16 cellular contexts compared by ENCODE assay signal in genomic region chr9:111730937-111731567, GRCh38.
DNase-seq lines count a peak whose midpoint lies in the region; ATAC-seq and TF ChIP-seq lines count a peak whose summit lies in the region.
"Had no signal": no experiment of that assay in that cellular context is flagged by ENCODE, and none has a peak within 500 bp of the region (broad histone marks: within the 10 kb centered on the region; RNA-seq: fewer than 3 reads in every experiment).

No MANE protein-coding gene starts in this region.

- in situ Hi-C loops in GM13976 (cut with MboI; ENCODE audit: low sequenced_read_pairs, unreplicated experiment): no loop called here

- H4K12ac ChIP-seq in trophoblast cell (ENCODE audit: low read depth, low read length): no peak overlapping the region

- H3K4me1 Mint-ChIP-seq in natural killer cell: no peaks in the 10 kb centered on the region
- H3K4me1 Mint-ChIP-seq: CD4-positive, alpha-beta memory T cell; endodermal cell had no signal

- no peak overlapping the region for H3K4me3 Mint-ChIP-seq in natural killer cell
- H3K4me3 Mint-ChIP-seq: activated CD8-positive, alpha-beta T cell treated with anti-CD3 and anti-CD28 coated beads, Interleukin-2, amount 10 ng/mL, durations not matched to agents 7 days and 5 days; CD4-positive, alpha-beta memory T cell; endodermal cell had no signal

- H3K36me3 Mint-ChIP-seq in natural killer cell: peaks cover 3% of the 10 kb centered on the region

- H3K27me3 ChIP-seq in HCT116 (ENCODE audit: insufficient read depth, low read length) (no peaks in the 10 kb centered on the region), trophoblast cell (ENCODE audit: insufficient read depth, low read length) (no peaks in the 10 kb centered on the region)

- no peaks in the 10 kb centered on the region for H3K79me1 ChIP-seq in trophoblast cell (ENCODE audit: low read length)

- no peak for TF ChIP-seq CTCF in HCT116 (IDR thresholded peaks at IDR 0.05 in 2 of 3, conservative IDR thresholded peaks at IDR 0.05 in 1 of 3; ENCODE audit: borderline replicate concordance in 1 of 3, insufficient read depth in 1 of 3, low read depth in 2 of 3, low read length in 2 of 3)
- TF ChIP-seq CTCF in epithelial cell of esophagus (IDR thresholded peaks at IDR 0.05; ENCODE audit: insufficient read depth, low read depth, low read length, missing control alignments): no peak
- TF ChIP-seq CTCF in GM13976 (IDR thresholded peaks at IDR 0.05; ENCODE audit: borderline replicate concordance, control extremely low read depth, extremely low read depth, insufficient read depth, missing control alignments): no peak
- no peak for TF ChIP-seq CTCF in natural killer cell (IDR thresholded peaks at IDR 0.05)

- H2AK5ac ChIP-seq in trophoblast cell (ENCODE audit: low read length): no peak overlapping the region

- H3K4me3 ChIP-seq in HCT116 (replicated peaks in 1 of 2; ENCODE audit: low read depth in 1 of 2, low read length in 2 of 2): no peak overlapping the region
- no peak overlapping the region for H3K4me3 ChIP-seq in epithelial cell of esophagus (ENCODE audit: low read length)
- H3K4me3 ChIP-seq in trophoblast cell (ENCODE audit: low read depth, low read length): no peak overlapping the region

- H3K27me3 Mint-ChIP-seq in natural killer cell (ENCODE audit: low read depth in 2 of 2): no peaks in the 10 kb centered on the region
- H3K27me3 Mint-ChIP-seq: CD4-positive, alpha-beta memory T cell had no signal

- H3K4me1 ChIP-seq in HCT116 (ENCODE audit: control insufficient read depth in 1 of 2, insufficient read depth in 2 of 2, low read length in 2 of 2): peaks cover 41 to 54% of the 10 kb centered on the region in 2 experiments
- no peaks in the 10 kb centered on the region for H3K4me1 ChIP-seq in trophoblast cell (ENCODE audit: control insufficient read depth in 1 of 2, insufficient read depth in 2 of 2, low read length in 2 of 2)

- WGBS in trophoblast cell (ENCODE audit: extremely low coverage, insufficient coverage, insufficient read length): no CpG with 5 or more reads among the region's 3 CpGs

- no peak overlapping the region for H3K23ac ChIP-seq in trophoblast cell (ENCODE audit: low read length)

- no peak overlapping the region for H3K18ac ChIP-seq in trophoblast cell (ENCODE audit: low read length)

- H2BK5ac ChIP-seq in trophoblast cell (ENCODE audit: low read depth, low read length, poor library complexity): no peak overlapping the region

- POLR2A ChIA-PET in HCT116 (lab: Charles Lee): interaction anchor here (1.4 kb wide), 1 partner anchor 12 kb away, joined by 3 read pairs; no protein-coding TSS in a partner anchor

- no peak overlapping the region for H2BK120ac ChIP-seq in trophoblast cell (ENCODE audit: insufficient read depth, low read length, poor library complexity)

- no peak overlapping the region for H4K91ac ChIP-seq in trophoblast cell (ENCODE audit: low read depth, low read length)

- H2AFZ ChIP-seq in HCT116 (ENCODE audit: low read depth, low read length, poor library complexity, severe bottlenecking) (no peak overlapping the region), trophoblast cell (ENCODE audit: insufficient read depth, low read length, poor library complexity) (no peak overlapping the region)

- peak overlapping the region; percentile 43; the same call in 1 of the 2 replicates for H3K27ac ChIP-seq in HCT116 (ENCODE audit: low read depth, low read length)
- H3K27ac ChIP-seq in trophoblast cell (ENCODE audit: low read depth, low read length): no peak overlapping the region

- CTCF ChIA-PET in HCT116 (lab: Charles Lee): no interaction called here

- ATAC-seq in HCT116 (peak; percentile 41), natural killer cell (no peak)
- ATAC-seq: activated CD8-positive, alpha-beta T cell treated with anti-CD3 and anti-CD28 coated beads, Interleukin-2, amount 10 ng/mL, durations not matched to agents 7 days and 5 days; Right ventricle myocardium inferior had no signal

- BruUV-seq in HCT116 (replicated peaks; lab: Mats Ljungman, UMichigan): no TSS peak

- H3K4me2 ChIP-seq in HCT116 (ENCODE audit: low read length) (peak overlapping the region; percentile 37; the same call in 1 of the 2 replicates), trophoblast cell (ENCODE audit: low read length) (no peak overlapping the region)

- no peaks in the 10 kb centered on the region for H4K20me1 ChIP-seq in HCT116 (ENCODE audit: insufficient read depth)

- H3K14ac ChIP-seq in trophoblast cell (ENCODE audit: low read length): no peak overlapping the region

- H3K4ac ChIP-seq in trophoblast cell (ENCODE audit: low read depth, low read length): no peak overlapping the region

- DNase-seq in HCT116 (ENCODE audit: low read depth, low spot score) (no peak), NCI-H226 (peak; percentile 94), epithelial cell of esophagus (ENCODE audit: low read depth) (peak; percentile 72), trophoblast cell (peak; percentile 3 to 60), T-helper 1 cell (no peak), GM13976 (ENCODE audit: low spot score) (no peak), activated gamma-delta T cell (lab: John Stamatoyannopoulos, UW) (no peak), natural killer cell (no peak)
- DNase-seq: activated CD8-positive, alpha-beta T cell treated with anti-CD3 and anti-CD28 coated beads, Interleukin-2, amount 10 ng/mL, durations not matched to agents 7 days and 5 days; activated gamma-delta T cell treated with Interleukin-2 at 50 U/mL for 16 hours; caudate nucleus; CD4-positive, alpha-beta memory T cell; endodermal cell; H7; NCI-H510A had no signal

- no peak overlapping the region for H2BK12ac ChIP-seq in trophoblast cell (ENCODE audit: low read length)

- H3K9ac ChIP-seq in HCT116 (ENCODE audit: low read length): no peak overlapping the region
- H3K9ac ChIP-seq in trophoblast cell (ENCODE audit: low read length): no peak overlapping the region

- H4K8ac ChIP-seq in trophoblast cell (ENCODE audit: low read depth, low read length): no peak overlapping the region

- H3K9me3 ChIP-seq in HCT116 (ENCODE audit: control insufficient read depth in 1 of 2, insufficient read depth in 1 of 2, low read depth in 1 of 2, low read length in 2 of 2) (peaks cover 0 to 6% of the 10 kb centered on the region in 2 experiments; a peak in 2 of 4 replicates), trophoblast cell (ENCODE audit: insufficient read depth, low read depth, low read length) (no peaks in the 10 kb centered on the region)

- no peaks in the 10 kb centered on the region for H3K79me2 ChIP-seq in HCT116 (ENCODE audit: insufficient read depth, low read length)
- no peaks in the 10 kb centered on the region for H3K79me2 ChIP-seq in trophoblast cell (ENCODE audit: control insufficient read depth, insufficient read depth, low read length, poor library complexity)

- intact Hi-C loops in HCT116 (cut with micrococcal nuclease) (no loop called here), natural killer cell (cut with micrococcal nuclease) (no loop called here)

- no peak for TF ChIP-seq RAD21 in HCT116 (IDR thresholded peaks at IDR 0.05; ENCODE audit: low read depth)

- no peak for TF ChIP-seq POLR2A in HCT116 (IDR thresholded peaks at IDR 0.05; ENCODE audit: borderline replicate concordance, extremely low read depth, insufficient read depth, insufficient read length)

- peaks cover 0 to 2% of the 10 kb centered on the region in 2 donors for H3K9me3 Mint-ChIP-seq in natural killer cell

- H3K27ac Mint-ChIP-seq in natural killer cell: no peak overlapping the region
- H3K27ac Mint-ChIP-seq: activated CD8-positive, alpha-beta T cell treated with anti-CD3 and anti-CD28 coated beads, Interleukin-2, amount 10 ng/mL, durations not matched to agents 7 days and 5 days; CD4-positive, alpha-beta memory T cell; endodermal cell had no signal

- H3K36me3 ChIP-seq in HCT116 (ENCODE audit: control insufficient read depth in 1 of 2, insufficient read depth in 2 of 2, low read length in 2 of 2): peaks cover 0 to 5% of the 10 kb centered on the region in 2 experiments; a peak in 1 of 4 replicates
- no peaks in the 10 kb centered on the region for H3K36me3 ChIP-seq in trophoblast cell (ENCODE audit: control insufficient read depth in 1 of 2, insufficient read depth in 2 of 2, low read length in 2 of 2)

- RAD21 ChIA-PET in HCT116 (lab: Charles Lee; ENCODE audit: low non-redundant PET in 1 of 2, low total read pairs in 2 of 2, uncharacterized antibody in 2 of 2, unreplicated experiment in 2 of 2): no interaction called here

- H3K9me2 ChIP-seq in HCT116 (ENCODE audit: insufficient read depth): no peaks in the 10 kb centered on the region

TF ChIP-seq in HCT116, 20 proteins besides CTCF, POLR2A, EP300 and RAD21 (continues in another document):
- TF ChIP-seq EZH2 (IDR thresholded peaks at IDR 0.05) (no peak), YY1 (IDR thresholded peaks at IDR 0.05; ENCODE audit: extremely low read depth, insufficient replicate concordance, low read depth, low read length) (no peak), REST (IDR thresholded peaks at IDR 0.05; ENCODE audit: low read depth) (no peak), FOSL1 (IDR thresholded peaks at IDR 0.05; ENCODE audit: low read depth) (peak; percentile 29; the same call in 1 of the 2 replicates), SIN3A (IDR thresholded peaks at IDR 0.05; ENCODE audit: low read depth) (no peak), TCF7L2 (IDR thresholded peaks at IDR 0.05; ENCODE audit: borderline replicate concordance, extremely low read depth, insufficient read depth, insufficient read length) (peak; percentile 35), SRF (IDR thresholded peaks at IDR 0.05; ENCODE audit: low read depth) (no peak)

Comparison
In these comparisons a context has a peak if more than half of its experiments do, and no peak if none do; other contexts are left out.
1. DNase-seq: peak in NCI-H226 (single experiment), epithelial cell of esophagus (single experiment) and trophoblast cell (2 of 2); none in HCT116 (single experiment), T-helper 1 cell (0 of 5), GM13976 (single experiment), activated gamma-delta T cell (single experiment) and natural killer cell (single experiment).